In genomic region chr22:45645150-45645525, GRCh38 we compare ENCODE assay signal across 11 cellular contexts. TPM values are rescaled to one million over a fixed set of nuclear protein-coding genes. Genes with fewer than 3 reads are reported as not detected.
A peak's percentile ranks its signal among the peaks of the same experiment; 100 is the strongest.
DNase-seq lines count a peak whose midpoint lies in the region; ATAC-seq and TF ChIP-seq lines count a peak whose summit lies in the region.
"Had no signal": no experiment of that assay in that cellular context is flagged by ENCODE, and none has a peak within 500 bp of the region (broad histone marks: within the 10 kb centered on the region; RNA-seq: fewer than 3 reads in every experiment).

No MANE protein-coding gene starts in this region.

- CTCF ChIA-PET in mammary epithelial cell (lab: Charles Lee; ENCODE audit: low non-redundant PET): no interaction called here

- dilution Hi-C loops in mammary epithelial cell (cut with HindIII; ENCODE audit: low sequenced_read_pairs): no loop called here

- H3K4me1 ChIP-seq in mammary epithelial cell (ENCODE audit: insufficient read depth, low read length) (peaks cover 5% of the 10 kb centered on the region), breast epithelium (peaks cover 0 to 3% of the 10 kb centered on the region in 2 donors)

- TF ChIP-seq CTCF in mammary epithelial cell (conservative IDR thresholded peaks at IDR 0.05 in 1 of 2, IDR thresholded peaks at IDR 0.05 in 1 of 2; ENCODE audit: extremely low read depth in 1 of 2, insufficient read depth in 1 of 2, low read depth in 1 of 2, low read length in 2 of 2): no peak
- no peak for TF ChIP-seq CTCF in breast epithelium (IDR thresholded peaks at IDR 0.05)
- TF ChIP-seq CTCF in VCaP (conservative IDR thresholded peaks at IDR 0.05): no peak

- no peaks in the 10 kb centered on the region for H4K20me1 ChIP-seq in mammary epithelial cell (ENCODE audit: insufficient read depth, low read length)

- no peak overlapping the region for H3K27ac ChIP-seq in mammary epithelial cell (ENCODE audit: insufficient read depth, low read depth, low read length)
- H3K27ac ChIP-seq in breast epithelium: no peak overlapping the region
- peak overlapping the region; percentile 22; the same call in 1 of the 2 replicates for H3K27ac ChIP-seq in VCaP
- H3K27ac ChIP-seq: right lobe of liver, tibial artery had no signal

- peak overlapping the region; percentile 63 for H2AFZ ChIP-seq in mammary epithelial cell (ENCODE audit: low read depth, low read length)

- in situ Hi-C loops in mammary epithelial cell (cut with MboI; ENCODE audit: low sequenced_read_pairs in 2 of 2): loop anchor here (10.0 kb wide), 3 partner anchors 60 to 340 kb away; no protein-coding TSS in a partner anchor

- no peak for ATAC-seq in HG03378 (IDR thresholded peaks at IDR 0.05; ENCODE audit: unreplicated experiment)

- no peak overlapping the region for H3K9ac ChIP-seq in mammary epithelial cell (ENCODE audit: insufficient read depth, low read length)

- H3K79me2 ChIP-seq in mammary epithelial cell (ENCODE audit: insufficient read depth, low read length): no peaks in the 10 kb centered on the region

- no TSS peak for BruUV-seq in mammary epithelial cell (replicated peaks; lab: Mats Ljungman, UMichigan)

- peak overlapping the region; percentile 69 for H3K4me2 ChIP-seq in mammary epithelial cell (ENCODE audit: insufficient read depth, low read depth, low read length)

- no peak for TF ChIP-seq POLR2A in breast epithelium (IDR thresholded peaks at IDR 0.05)

- H3K4me3 ChIP-seq in mammary epithelial cell (replicated peaks in 1 of 3; ENCODE audit: insufficient read depth in 1 of 3, low read depth in 2 of 3, low read length in 3 of 3) (no peak overlapping the region), breast epithelium (peak overlapping the region in 1 of 3 donors; percentile 49)
- H3K4me3 ChIP-seq: tibial artery had no signal

- H3K36me3 ChIP-seq in mammary epithelial cell (ENCODE audit: insufficient read depth, low read length): no peaks in the 10 kb centered on the region
- H3K36me3 ChIP-seq in breast epithelium: no peaks in the 10 kb centered on the region
- H3K36me3 ChIP-seq: right lobe of liver, tibial artery had no signal

- no peak for DNase-seq in mammary epithelial cell
- DNase-seq in breast epithelium (ENCODE audit: low spot score in 2 of 2): no peak
- DNase-seq in kidney tubule cell (ENCODE audit: low spot score): peak; percentile 45
- no peak for DNase-seq in middle frontal gyrus (ENCODE audit: extremely low spot score, low spot score)
- no peak for DNase-seq in HuH-7.5 (ENCODE audit: low spot score)
- no peak for DNase-seq in AG20443 (ENCODE audit: low spot score)
- DNase-seq: cortex of kidney had no signal

- H3K27me3 ChIP-seq in mammary epithelial cell (ENCODE audit: insufficient read depth, low read length) (no peaks in the 10 kb centered on the region), breast epithelium (no peaks in the 10 kb centered on the region)
- H3K27me3 ChIP-seq: right lobe of liver had no signal

- H3K9me3 ChIP-seq in mammary epithelial cell (replicated peaks; ENCODE audit: insufficient read depth, low read length) (no peaks in the 10 kb centered on the region), breast epithelium (no peaks in the 10 kb centered on the region)
- H3K9me3 ChIP-seq: right lobe of liver, tibial artery had no signal

- intact Hi-C loops in mammary epithelial cell (cut with micrococcal nuclease): loop anchor here (1.0 kb wide), 2 partner anchors 67 to 219 kb away; no protein-coding TSS in a partner anchor
- intact Hi-C loops in breast epithelium (cut with DNase I; ENCODE audit: low total_unique reads): no loop called here

- WGBS in mammary epithelial cell (ENCODE audit: low coverage, missing lambda C conversion rate): 55% methylated on average over 12 of the region's 16 CpGs

RNA-seq across cellular contexts. Expression of gene ATXN10, which starts 26.5 kb away (rescaled TPM):
- total RNA-seq in mammary epithelial cell: 100 to 1,000 TPM in 1 of 2 donors, 10 to 100 TPM in 1; 92.9 to 131 TPM
- polyA plus RNA-seq in mammary epithelial cell: 197 TPM
- polyA minus RNA-seq in mammary epithelial cell: 259 TPM
- total RNA-seq in breast epithelium: 100 to 1,000 TPM in 2 of 3 donors, 10 to 100 TPM in 1; 78.6 to 145 (median 138) TPM
